Comparison of ENCODE assay signal across 15 cellular contexts in genomic region chr2:106863387-106863786, GRCh38. TPM values are rescaled to one million over a fixed set of nuclear protein-coding genes. Genes with fewer than 3 reads are reported as not detected.
DNase-seq lines count a peak whose midpoint lies in the region; ATAC-seq, FAIRE-seq and TF ChIP-seq lines count a peak whose summit lies in the region.
"Had no signal": no experiment of that assay in that cellular context is flagged by ENCODE, and none has a peak within 500 bp of the region (broad histone marks: within the 10 kb centered on the region; RNA-seq: fewer than 3 reads in every experiment).

No MANE protein-coding gene starts in this region.

- RAD21 ChIA-PET in GM12878 (lab: Charles Lee; ENCODE audit: unreplicated experiment): interaction anchor here (0.7 kb wide), 1 partner anchor 11 kb away, joined by 3 read pairs; no protein-coding TSS in a partner anchor

- H3K4me3 ChIP-seq in Loucy (ENCODE audit: low read length, poor library complexity, severe bottlenecking) (no peak overlapping the region), GM12878 (no peak overlapping the region)
- H3K4me3 ChIP-seq in effector memory CD4-positive, alpha-beta T cell (ENCODE audit: insufficient read depth, low read depth, low read length, poor library complexity, severe bottlenecking): no peak overlapping the region
- H3K4me3 ChIP-seq: adrenal gland had no signal

- TF ChIP-seq EP300 in GM12878 (IDR thresholded peaks at IDR 0.05; ENCODE audit: borderline replicate concordance in 1 of 2, control insufficient read depth in 1 of 2, low read depth in 2 of 2, low read length in 2 of 2): no peak

- no peak for TF ChIP-seq RAD21 in GM12878 (IDR thresholded peaks at IDR 0.05; ENCODE audit: insufficient read depth, low read depth, low read length)

- H2AFZ ChIP-seq in Loucy (ENCODE audit: low read length) (no peak overlapping the region), GM12878 (ENCODE audit: control insufficient read depth, low read depth, low read length) (no peak overlapping the region)

- peak; percentile 55 for TF ChIP-seq CTCF in Loucy (conservative IDR thresholded peaks at IDR 0.05; ENCODE audit: low read length)
- TF ChIP-seq CTCF in GM12878 (IDR thresholded peaks at IDR 0.05 in 2 of 3, conservative IDR thresholded peaks at IDR 0.05 in 1 of 3; ENCODE audit: control insufficient read depth in 2 of 3, extremely low read depth in 1 of 3, insufficient read depth in 1 of 3, low read depth in 3 of 3, low read length in 3 of 3): no peak

- CTCF ChIA-PET in GM12878 (lab: Yijun Ruan, JAX): no interaction called here

- H3K36me3 ChIP-seq in Loucy (ENCODE audit: insufficient read depth, low read length): no peaks in the 10 kb centered on the region
- no peaks in the 10 kb centered on the region for H3K36me3 ChIP-seq in GM12878 (ENCODE audit: control insufficient read depth in 2 of 2, insufficient read depth in 2 of 2, low read length in 1 of 2)
- H3K36me3 ChIP-seq in effector memory CD4-positive, alpha-beta T cell (ENCODE audit: control insufficient read depth, insufficient read depth, low read length): no peaks in the 10 kb centered on the region
- H3K36me3 ChIP-seq: adrenal gland had no signal

- intact Hi-C loops in GM12878 (cut with micrococcal nuclease; ENCODE audit: unreplicated experiment): no loop called here
- intact Hi-C loops in left colon (cut with DNase I, micrococcal nuclease): no loop called here

- DNase-seq in COR-L47 (lab: John Stamatoyannopoulos, UW): peak; percentile 63
- DNase-seq in GM12878 (ENCODE audit: low read depth, low spot score): no peak
- DNase-seq in left colon: no peak
- DNase-seq in effector memory CD4-positive, alpha-beta T cell: no peak
- DNase-seq in NCI-H187 (lab: John Stamatoyannopoulos, UW): no peak
- DNase-seq: activated B cell treated with CpG ODN at 0.5 μM for 24 hours; activated T-cell treated with anti-CD3 and anti-CD28 coated beads for 4 hours; adrenal gland; effector memory CD8-positive, alpha-beta T cell; H7; NCI-H226 had no signal

- no peak overlapping the region for H3K9ac ChIP-seq in Loucy (ENCODE audit: low read depth, low read length, poor library complexity, severe bottlenecking)
- no peak overlapping the region for H3K9ac ChIP-seq in GM12878 (ENCODE audit: control insufficient read depth, insufficient read depth, low read length)
- H3K9ac ChIP-seq: KMS-11 had no signal

- no TSS peak for BruUV-seq in GM12878 (replicated peaks; lab: Mats Ljungman, UMichigan)

- POLR2A ChIA-PET in GM12878 (lab: Charles Lee): no interaction called here

- no peak overlapping the region for H3K27ac ChIP-seq in GM12878 (ENCODE audit: control insufficient read depth, insufficient read depth)
- H3K27ac ChIP-seq in effector memory CD4-positive, alpha-beta T cell (ENCODE audit: insufficient read depth, low read length, poor library complexity, severe bottlenecking): no peak overlapping the region
- H3K27ac ChIP-seq: adrenal gland, KMS-11 had no signal

- no peak for TF ChIP-seq POLR2A in GM12878 (IDR thresholded peaks at IDR 0.05; ENCODE audit: low read depth, low read length)

- peak; percentile 32; the same call in 2 of the 3 replicates for ATAC-seq in GM12878
- ATAC-seq in left colon: peak; percentile 57
- ATAC-seq in HG02623 (IDR thresholded peaks at IDR 0.05; ENCODE audit: unreplicated experiment): no peak
- no peak for ATAC-seq in GM18909 (IDR thresholded peaks at IDR 0.05; ENCODE audit: poor library complexity, unreplicated experiment)
- ATAC-seq: effector memory CD8-positive, alpha-beta T cell had no signal

- SMC1A ChIA-PET in GM12878 (lab: Charles Lee; ENCODE audit: uncharacterized antibody, unreplicated experiment): interaction anchor here (0.6 to 1.2 kb wide), 2 partner anchors 8 to 197 kb away, joined by 3 to 4 read pairs; no protein-coding TSS in a partner anchor

- H3K79me2 ChIP-seq in Loucy (ENCODE audit: insufficient read depth, low read length): no peaks in the 10 kb centered on the region
- no peaks in the 10 kb centered on the region for H3K79me2 ChIP-seq in GM12878 (ENCODE audit: control insufficient read depth, insufficient read depth, low read length)

- H4K20me1 ChIP-seq in Loucy (ENCODE audit: insufficient read depth, low read length, poor library complexity, severe bottlenecking): no peaks in the 10 kb centered on the region
- H4K20me1 ChIP-seq in GM12878 (ENCODE audit: control insufficient read depth, insufficient read depth): no peaks in the 10 kb centered on the region

- no peak overlapping the region for H3K4me2 ChIP-seq in Loucy (ENCODE audit: low read depth, low read length, poor library complexity, severe bottlenecking)
- no peak overlapping the region for H3K4me2 ChIP-seq in GM12878 (ENCODE audit: control insufficient read depth, insufficient read depth)
- H3K4me2 ChIP-seq: KMS-11 had no signal

- H3F3A ChIP-seq in Loucy (ENCODE audit: low read depth): no peaks in the 10 kb centered on the region

- H3K27me3 ChIP-seq in Loucy (ENCODE audit: insufficient read depth, low read length, poor library complexity, severe bottlenecking) (no peaks in the 10 kb centered on the region), GM12878 (replicated peaks in 1 of 2; ENCODE audit: control insufficient read depth in 2 of 2, insufficient read depth in 2 of 2, low read length in 1 of 2) (no peaks in the 10 kb centered on the region)
- no peaks in the 10 kb centered on the region for H3K27me3 ChIP-seq in effector memory CD4-positive, alpha-beta T cell (replicated peaks; ENCODE audit: control insufficient read depth, insufficient read depth, low read length, poor library complexity, severe bottlenecking)
- H3K27me3 ChIP-seq: adrenal gland had no signal

- in situ Hi-C loops in GM12878 (cut with MboI): no loop called here

- no peak for FAIRE-seq in GM12878 (lab: Jason Lieb, UNC)

- H3K9me3 ChIP-seq in Loucy (ENCODE audit: insufficient read depth, low read depth, low read length) (no peaks in the 10 kb centered on the region), GM12878 (replicated peaks; ENCODE audit: control insufficient read depth, insufficient read depth, low read length) (no peaks in the 10 kb centered on the region)
- no peaks in the 10 kb centered on the region for H3K9me3 ChIP-seq in effector memory CD4-positive, alpha-beta T cell (ENCODE audit: control insufficient read depth, low read length)
- H3K9me3 ChIP-seq: adrenal gland had no signal

- WGBS in GM12878 (ENCODE audit: insufficient coverage, insufficient replicate concordance, low lambda C conversion rate, missing lambda C conversion rate): 10% methylated on average over 8 of the region's 8 CpGs

- no peaks in the 10 kb centered on the region for H3K4me1 ChIP-seq in Loucy (ENCODE audit: insufficient read depth, low read length, poor library complexity, severe bottlenecking)
- H3K4me1 ChIP-seq in GM12878 (ENCODE audit: control insufficient read depth, insufficient read depth, low read length): no peaks in the 10 kb centered on the region
- no peaks in the 10 kb centered on the region for H3K4me1 ChIP-seq in effector memory CD4-positive, alpha-beta T cell (ENCODE audit: control insufficient read depth, insufficient read depth, low read length, poor library complexity, severe bottlenecking)
- H3K4me1 ChIP-seq: adrenal gland had no signal

- no peaks in the 10 kb centered on the region for H3K9me2 ChIP-seq in Loucy (replicated peaks; ENCODE audit: low read depth, low read length)

TF ChIP-seq in GM12878, 131 proteins besides CTCF, POLR2A, EP300 and RAD21 (continues in another document):
- TF ChIP-seq SPI1 (IDR thresholded peaks at IDR 0.05; ENCODE audit: borderline replicate concordance, insufficient read depth, low read depth, low read length) (no peak), CBFB (IDR thresholded peaks at IDR 0.05; ENCODE audit: low read depth) (no peak), HSF1 (IDR thresholded peaks at IDR 0.05; ENCODE audit: low read depth, low read length) (no peak), BRCA1 (IDR thresholded peaks at IDR 0.05; ENCODE audit: low read depth, low read length) (no peak), MTA2 (IDR thresholded peaks at IDR 0.05; ENCODE audit: low read depth) (no peak), ZZZ3 (IDR thresholded peaks at IDR 0.05; ENCODE audit: control insufficient read depth, insufficient read length, low read depth) (no peak), ZNF24 (IDR thresholded peaks at IDR 0.05) (no peak)

RNA-seq across cellular contexts. Expression of gene ST6GAL2, which starts 22.6 kb away (rescaled TPM):
- total RNA-seq in GM12878 (2013; cell fraction: nucleolus; rRNA removed): not detected in 2 replicates
- total RNA-seq in GM12878 (2014; rRNA removed) (not detected in 2 replicates), GM12878 (2014; rRNA removed; fragmentation: Illumina TruSeq; extraction: Trizol) (not detected in 2 replicates), GM12878 (2021) (not detected in 2 replicates), left colon (1 to 10 TPM; 1.8 to 2.9 TPM)
- not detected for polyA plus RNA-seq in GM12878 (2011; ENCODE audit: low read depth)
- polyA plus RNA-seq in GM12878 (2011; rRNA removed) (not detected in 2 replicates), GM12878 (2014; fragmentation: Illumina TruSeq; extraction: Trizol) (not detected in 2 replicates), GM12878 (2014; fragmentation: Nextera tagmentation; extraction: Ambion mirVana) (not detected), GM12878 (2014; rRNA removed) (not detected in 2 replicates), GM12878 (2016; fragmentation: Nextera tagmentation; extraction: Ambion mirVana) (not detected)
- not detected in 2 replicates for polyA plus RNA-seq in GM12878 (2011; cell fraction: cytosol; rRNA removed)
- not detected in 2 replicates for polyA plus RNA-seq in GM12878 (2011; cell fraction: nucleus; rRNA removed)
- not detected in 2 replicates for polyA plus RNA-seq in GM12878 (2012)
- polyA minus RNA-seq in GM12878 (2011; rRNA and poly(A)+ RNA removed): not detected in 2 replicates
- not detected in 2 replicates for polyA minus RNA-seq in GM12878 (2011; cell fraction: cytosol; rRNA and poly(A)+ RNA removed)
- polyA minus RNA-seq in GM12878 (2011; cell fraction: nucleus; rRNA and poly(A)+ RNA removed): not detected in 2 replicates
- total RNA-seq: activated B cell treated with CpG ODN at 0.5 μM for 24 hours had no signal

Comparison
In these comparisons a context has a peak if more than half of its experiments do, and no peak if none do; other contexts are left out.
1. ATAC-seq: peak in GM12878 (single experiment) and left colon (single experiment); none in HG02623 (single experiment) and GM18909 (single experiment).